ENCODE assay signal across 1 cellular context in genomic region chr7:56053379-56053778, GRCh38.
TF ChIP-seq lines count a peak whose summit lies in the region.

No MANE protein-coding gene starts in this region.

TF ChIP-seq in H1, 55 proteins besides CTCF, POLR2A, EP300 and RAD21:
- TF ChIP-seq SRF (IDR thresholded peaks at IDR 0.05; ENCODE audit: low read depth, low read length), result no peak
- TF ChIP-seq MAFK (IDR thresholded peaks at IDR 0.05; ENCODE audit: low read depth, low read length), result no peak
- no peak for TF ChIP-seq CTBP2 (IDR thresholded peaks at IDR 0.05; ENCODE audit: borderline replicate concordance, insufficient read depth, insufficient read length, low read length)
- TF ChIP-seq KDM4A (IDR thresholded peaks at IDR 0.05; ENCODE audit: low read depth, low read length, severe bottlenecking), result no peak
